ENCODE assay signal across 15 cellular contexts in genomic region chr3:149815728-149816127, GRCh38. TPM values are rescaled to one million over a fixed set of nuclear protein-coding genes. Genes with fewer than 3 reads are reported as not detected.
DNase-seq lines count a peak whose midpoint lies in the region; ATAC-seq and TF ChIP-seq lines count a peak whose summit lies in the region.
"Had no signal": no experiment of that assay in that cellular context is flagged by ENCODE, and none has a peak within 500 bp of the region (broad histone marks: within the 10 kb centered on the region; RNA-seq: fewer than 3 reads in every experiment).

No MANE protein-coding gene starts in this region.

- H3K36me3 ChIP-seq in BLaER1: peaks cover 4% of the 10 kb centered on the region; the same call in 1 of the 2 replicates
- no peaks in the 10 kb centered on the region for H3K36me3 ChIP-seq in Loucy (ENCODE audit: insufficient read depth, low read length)
- no peaks in the 10 kb centered on the region for H3K36me3 ChIP-seq in endocrine pancreas (ENCODE audit: control insufficient read depth, insufficient read depth, low read length)
- H3K36me3 ChIP-seq in neural progenitor cell: no peaks in the 10 kb centered on the region

- H3K9me3 ChIP-seq in BLaER1 (peaks cover 7% of the 10 kb centered on the region), Loucy (ENCODE audit: insufficient read depth, low read depth, low read length) (no peaks in the 10 kb centered on the region), endocrine pancreas (ENCODE audit: control insufficient read depth, low read length) (no peaks in the 10 kb centered on the region), neural progenitor cell (ENCODE audit: low read depth) (no peaks in the 10 kb centered on the region)

- H3F3A ChIP-seq in Loucy (ENCODE audit: low read depth): peaks cover 7% of the 10 kb centered on the region; the same call in 1 of the 2 replicates
- H3F3A ChIP-seq in neural progenitor cell (ENCODE audit: low read depth): peaks cover 31% of the 10 kb centered on the region

- H3K4me3 ChIP-seq in BLaER1 (no peak overlapping the region), Loucy (ENCODE audit: low read length, poor library complexity, severe bottlenecking) (peak overlapping the region; percentile 94), endocrine pancreas (ENCODE audit: control insufficient read depth, insufficient read depth, low read length) (peak overlapping the region; percentile 72), neural progenitor cell (no peak overlapping the region)

- H3K9ac ChIP-seq in BLaER1 (no peak overlapping the region), Loucy (ENCODE audit: low read depth, low read length, poor library complexity, severe bottlenecking) (no peak overlapping the region), endocrine pancreas (ENCODE audit: control insufficient read depth, insufficient read depth, low read length) (no peak overlapping the region), neural progenitor cell (no peak overlapping the region)

- H3K27me3 Mint-ChIP-seq in neural progenitor cell (ENCODE audit: insufficient read depth, low read depth): peaks cover 2% of the 10 kb centered on the region

- H3K4me1 Mint-ChIP-seq in neural progenitor cell: peaks cover 24% of the 10 kb centered on the region

- H3K4me2 ChIP-seq in BLaER1 (peak overlapping the region; percentile 94), Loucy (ENCODE audit: low read depth, low read length, poor library complexity, severe bottlenecking) (peak overlapping the region; percentile 90), neural progenitor cell (no peak overlapping the region)

- H3K79me2 ChIP-seq in Loucy (ENCODE audit: insufficient read depth, low read length) (peaks cover 58% of the 10 kb centered on the region), neural progenitor cell (ENCODE audit: low read depth) (peaks cover 69% of the 10 kb centered on the region)

- peaks cover 6% of the 10 kb centered on the region for H3K9me3 Mint-ChIP-seq in neural progenitor cell

- intact Hi-C loops in posterior vena cava (cut with DNase I): no loop called here

- no peak for ATAC-seq in HG02642 (IDR thresholded peaks at IDR 0.05; ENCODE audit: poor library complexity, unreplicated experiment)
- ATAC-seq: esophagus mucosa, sciatic nerve had no signal

- peaks cover 31% of the 10 kb centered on the region for H3K4me1 ChIP-seq in BLaER1
- peaks cover 48% of the 10 kb centered on the region for H3K4me1 ChIP-seq in Loucy (ENCODE audit: insufficient read depth, low read length, poor library complexity, severe bottlenecking)
- peaks cover 14% of the 10 kb centered on the region for H3K4me1 ChIP-seq in endocrine pancreas (ENCODE audit: control insufficient read depth, insufficient read depth, low read length)
- peaks cover 13% of the 10 kb centered on the region for H3K4me1 ChIP-seq in neural progenitor cell

- no peak overlapping the region for H3K27ac Mint-ChIP-seq in neural progenitor cell

- H2AFZ ChIP-seq in Loucy (ENCODE audit: low read length): no peak overlapping the region
- no peak overlapping the region for H2AFZ ChIP-seq in neural progenitor cell (replicated peaks)

- TF ChIP-seq CTCF in Loucy (conservative IDR thresholded peaks at IDR 0.05; ENCODE audit: low read length) (no peak), neural progenitor cell (IDR thresholded peaks at IDR 0.05) (no peak)

- H4K20me1 ChIP-seq in BLaER1 (peaks cover 70% of the 10 kb centered on the region), Loucy (ENCODE audit: insufficient read depth, low read length, poor library complexity, severe bottlenecking) (peaks cover 30% of the 10 kb centered on the region), neural progenitor cell (ENCODE audit: low read depth) (peaks cover 29% of the 10 kb centered on the region)

- H3K27ac ChIP-seq in BLaER1: no peak overlapping the region
- H3K27ac ChIP-seq in neural progenitor cell: no peak overlapping the region

- DNase-seq in neural progenitor cell (ENCODE audit: low spot score): no peak
- no peak for DNase-seq in stimulated activated CD4-positive, alpha-beta T cell treated with anti-CD3 and anti-CD28 coated beads, Interleukin-1b, Interleukin-23, amount 100 ng/mL, for 48 hours
- no peak for DNase-seq in posterior vena cava (ENCODE audit: low spot score)
- DNase-seq in activated CD8-positive, alpha-beta memory T cell treated with anti-CD3 and anti-CD28 coated beads, Interleukin-2, amount 50 U/mL, for 48 hours: no peak
- DNase-seq: activated naive CD4-positive, alpha-beta T cell treated with anti-CD3 and anti-CD28 coated beads, Interleukin-2, amount 50 U/mL, for 16 hours; NCI-H1436; NCI-H524; stimulated activated naive CD4-positive, alpha-beta T cell treated with Interleukin-2 at 50 U/mL for 16 hours had no signal

- H3K9me2 ChIP-seq in Loucy (replicated peaks; ENCODE audit: low read depth, low read length): no peaks in the 10 kb centered on the region

- H3K36me3 Mint-ChIP-seq in neural progenitor cell: peaks cover 4% of the 10 kb centered on the region

- peak overlapping the region; percentile 22 for H3K4me3 Mint-ChIP-seq in neural progenitor cell

- no peaks in the 10 kb centered on the region for H3K27me3 ChIP-seq in BLaER1
- no peaks in the 10 kb centered on the region for H3K27me3 ChIP-seq in Loucy (ENCODE audit: insufficient read depth, low read length, poor library complexity, severe bottlenecking)
- H3K27me3 ChIP-seq in endocrine pancreas (ENCODE audit: control insufficient read depth, insufficient read depth, low read length): no peaks in the 10 kb centered on the region
- no peaks in the 10 kb centered on the region for H3K27me3 ChIP-seq in neural progenitor cell

RNA-seq across cellular contexts. Expression of gene RNF13, which starts 2.7 kb away (rescaled TPM):
- total RNA-seq in neural progenitor cell (ENCODE audit: low replicate concordance): 23.2 and 45.2 TPM in 2 replicates
- 10 to 100 TPM; 77.9 to 78.5 TPM for total RNA-seq in posterior vena cava

RNA-seq across cellular contexts. Expression of gene ANKUB1, which starts 23.4 kb away (rescaled TPM):
- total RNA-seq in neural progenitor cell (ENCODE audit: low replicate concordance) (not detected in 2 replicates), posterior vena cava (not detected)
- total RNA-seq: esophagus mucosa, myocyte had no signal

Comparison
In these comparisons a context has a peak if more than half of its experiments do, and no peak if none do; other contexts are left out.
1. H3K4me3 ChIP-seq: peak in Loucy (single experiment) and endocrine pancreas (single experiment); none in BLaER1 (single experiment) and neural progenitor cell (single experiment).